28 cellular contexts compared by ENCODE assay signal in the genomic region with DNA sequence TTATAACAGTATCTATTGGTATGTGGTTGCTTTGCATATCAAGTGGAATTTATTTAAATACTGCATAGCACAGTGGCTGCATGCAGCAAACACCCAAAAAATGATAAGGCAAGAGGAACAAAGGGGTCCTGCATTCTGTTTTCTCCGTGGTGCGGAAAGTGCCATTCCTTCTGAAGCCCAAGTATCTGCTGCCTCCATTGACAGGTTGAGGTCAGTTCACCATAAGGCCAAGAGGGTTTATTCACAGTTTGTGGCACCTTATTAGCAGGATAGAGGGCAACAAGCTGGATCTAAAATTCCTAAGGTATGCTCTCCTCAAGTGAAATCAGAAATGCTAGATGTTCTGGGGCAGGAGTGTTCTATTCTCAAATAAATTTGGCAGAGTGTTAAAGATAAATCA.
"Had no signal": no experiment of that assay in that cellular context is flagged by ENCODE, and none has a peak within 500 bp of the region (broad histone marks: within the 10 kb centered on the region; RNA-seq: fewer than 3 reads in every experiment).

No MANE protein-coding gene starts in this region.

- H3K36me3 ChIP-seq: neutrophil, pancreas, right lobe of liver, sigmoid colon, suprapubic skin, tibial nerve, upper lobe of left lung, vagina had no signal

- H3K4me3 ChIP-seq: pancreas, psoas muscle, right lobe of liver, sigmoid colon, suprapubic skin, testis, tibial nerve, upper lobe of left lung, vagina had no signal

- FAIRE-seq: pancreas, small intestine, urothelium cell line had no signal

- H3K9me3 ChIP-seq: neutrophil, pancreas, psoas muscle, right lobe of liver, sigmoid colon, suprapubic skin, testis, tibial nerve, upper lobe of left lung, vagina had no signal

- ATAC-seq: naive thymus-derived CD4-positive, alpha-beta T cell; pancreas; psoas muscle; right cardiac atrium; right lobe of liver; stimulated activated memory B cell treated with anti-CD40 and anti-IgM and Interleukin-4, amounts not matched to agents 10 μg/mL and 1 μg/mL and 100 μg/mL, for 72 hours; stimulated activated naive CD8-positive, alpha-beta T cell treated with anti-CD3 and anti-CD28 coated beads, Interleukin-15, amount 100 ng/mL, for 72 hours; stimulated activated naive CD8-positive, alpha-beta T cell treated with anti-CD3 and anti-CD28 coated beads, Interleukin-15, Interleukin-2, amounts not matched to agents 100 U/mL and 50 U/mL, for 24 hours had no signal

- H3K4me1 ChIP-seq: pancreas, psoas muscle, right lobe of liver, sigmoid colon, vagina had no signal

- H3K4me3 Mint-ChIP-seq: naive thymus-derived CD4-positive, alpha-beta T cell; natural killer cell treated with Interleukin-12 subunit alpha and Interleukin-12 subunit beta and Interleukin-15 and Interleukin-18, amount 100 ng/mL, for 72 hours; nephron progenitor cell; neural crest cell; stimulated activated memory B cell treated with anti-CD40 and anti-IgM and Interleukin-4, amounts not matched to agents 10 μg/mL and 1 μg/mL and 100 μg/mL, for 72 hours; stimulated activated naive CD8-positive, alpha-beta T cell treated with anti-CD3 and anti-CD28 coated beads, Interleukin-15, amount 100 ng/mL, for 72 hours had no signal

- DNase-seq: naive thymus-derived CD4-positive, alpha-beta T cell; nephron progenitor cell; nucleus accumbens; pancreas; psoas muscle; right cardiac atrium; right lobe of liver; sigmoid colon; small intestine; stimulated activated CD4-positive, alpha-beta T cell treated with anti-CD3 and anti-CD28 coated beads, Interleukin-1b, Interleukin-23, amount 100 ng/mL, for 48 hours; stimulated activated CD4-positive, alpha-beta T cell treated with anti-CD3 and anti-CD28 coated beads, Interleukin-4, amount 100 ng/mL, for 1 hour; stimulated activated CD4-positive, alpha-beta T cell treated with anti-CD3 and anti-CD28 coated beads, Interleukin-4, amount 100 ng/mL, for 4 hours; stimulated activated CD8-positive, alpha-beta memory T cell treated with anti-CD3 and anti-CD28 coated beads, Interleukin-4, amount 100 ng/mL, for 48 hours; stimulated activated naive CD4-positive, alpha-beta T cell; stimulated activated naive CD8-positive, alpha-beta T cell treated with anti-CD3 and anti-CD28 coated beads, Interleukin-15, amount 100 ng/mL, for 72 hours; stimulated activated naive CD8-positive, alpha-beta T cell treated with anti-CD3 and anti-CD28 coated beads, Interleukin-15, Interleukin-2, amounts not matched to agents 100 U/mL and 50 U/mL, for 24 hours; substantia nigra; testis; trophoblast cell; upper lobe of left lung had no signal

- H3K27ac ChIP-seq: neutrophil, pancreas, psoas muscle, right lobe of liver, sigmoid colon, suprapubic skin, tibial nerve, upper lobe of left lung, vagina had no signal

- H3K36me3 Mint-ChIP-seq: natural killer cell treated with Interleukin-12 subunit alpha and Interleukin-12 subunit beta and Interleukin-15 and Interleukin-18, amount 100 ng/mL, for 72 hours; stimulated activated memory B cell treated with anti-CD40 and anti-IgM and Interleukin-4, amounts not matched to agents 10 μg/mL and 1 μg/mL and 100 μg/mL, for 72 hours had no signal

- H3K27ac Mint-ChIP-seq: naive thymus-derived CD4-positive, alpha-beta T cell; natural killer cell treated with Interleukin-12 subunit alpha and Interleukin-12 subunit beta and Interleukin-15 and Interleukin-18, amount 100 ng/mL, for 72 hours; nephron progenitor cell; stimulated activated memory B cell treated with anti-CD40 and anti-IgM and Interleukin-4, amounts not matched to agents 10 μg/mL and 1 μg/mL and 100 μg/mL, for 72 hours; stimulated activated naive CD8-positive, alpha-beta T cell treated with anti-CD3 and anti-CD28 coated beads, Interleukin-15, amount 100 ng/mL, for 72 hours had no signal

- H3K9me3 Mint-ChIP-seq: natural killer cell treated with Interleukin-12 subunit alpha and Interleukin-12 subunit beta and Interleukin-15 and Interleukin-18, amount 100 ng/mL, for 72 hours; nephron progenitor cell; neural crest cell; stimulated activated memory B cell treated with anti-CD40 and anti-IgM and Interleukin-4, amounts not matched to agents 10 μg/mL and 1 μg/mL and 100 μg/mL, for 72 hours; stimulated activated naive CD8-positive, alpha-beta T cell treated with anti-CD3 and anti-CD28 coated beads, Interleukin-15, amount 100 ng/mL, for 72 hours had no signal

- H3K27me3 Mint-ChIP-seq: naive thymus-derived CD4-positive, alpha-beta T cell; stimulated activated memory B cell treated with anti-CD40 and anti-IgM and Interleukin-4, amounts not matched to agents 10 μg/mL and 1 μg/mL and 100 μg/mL, for 72 hours; stimulated activated naive CD8-positive, alpha-beta T cell treated with anti-CD3 and anti-CD28 coated beads, Interleukin-15, amount 100 ng/mL, for 72 hours had no signal

- H3K27me3 ChIP-seq: neutrophil, pancreas, right lobe of liver, sigmoid colon, suprapubic skin, testis, tibial nerve, upper lobe of left lung, vagina had no signal

- H3K4me1 Mint-ChIP-seq: neural crest cell; stimulated activated memory B cell treated with anti-CD40 and anti-IgM and Interleukin-4, amounts not matched to agents 10 μg/mL and 1 μg/mL and 100 μg/mL, for 72 hours had no signal
